Comparison of ENCODE assay signal across 7 cellular contexts in the genomic region with DNA sequence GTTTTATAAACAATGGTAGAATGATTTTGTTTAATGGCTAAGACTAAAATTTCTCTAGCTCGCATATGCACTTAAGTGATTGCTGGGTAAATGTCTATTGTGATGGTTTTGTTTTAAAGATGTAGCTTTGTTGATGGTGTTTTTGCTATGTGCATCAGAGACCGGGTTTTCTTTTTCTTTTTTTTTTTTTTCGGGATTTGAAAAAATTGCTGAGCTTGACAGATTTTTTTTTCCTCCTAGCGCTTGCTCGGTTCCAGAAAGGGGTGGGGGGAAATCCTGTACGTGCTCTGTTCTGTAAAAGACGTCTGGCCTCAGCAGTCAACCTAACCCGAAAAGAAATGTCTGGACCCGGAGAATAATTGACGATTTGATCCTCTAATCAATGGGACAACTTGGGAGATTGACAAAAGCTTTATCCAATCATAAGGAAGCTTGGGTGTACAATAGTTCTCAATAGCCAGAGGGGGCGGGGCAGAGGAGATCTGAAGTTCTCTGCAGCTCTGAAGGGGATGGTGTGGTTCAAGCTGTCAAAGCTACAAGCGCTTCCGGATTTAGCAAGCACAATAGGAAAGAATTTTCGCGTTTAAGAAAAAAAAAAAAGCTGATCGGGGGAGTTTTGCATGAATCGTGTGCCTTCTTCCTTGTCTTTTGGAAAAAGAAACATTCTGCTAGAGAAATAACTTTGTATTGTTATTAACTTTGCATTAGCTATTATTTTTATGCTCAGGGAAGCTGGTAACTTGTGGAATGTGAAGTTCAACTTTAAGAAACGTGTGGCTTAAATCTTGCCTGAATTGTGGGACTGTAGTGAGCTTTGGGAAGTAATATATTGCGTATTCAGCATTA. TPM values are rescaled to one million over a fixed set of nuclear protein-coding genes. Genes with fewer than 3 reads are reported as not detected.
A peak's percentile ranks its signal among the peaks of the same experiment; 100 is the strongest.
DNase-seq lines count a peak whose midpoint lies in the region; ATAC-seq, FAIRE-seq and TF ChIP-seq lines count a peak whose summit lies in the region.

No MANE protein-coding gene starts in this region.

- H3K4me1 ChIP-seq in small intestine (ENCODE audit: control insufficient read depth in 2 of 2, insufficient read depth in 1 of 2, low read depth in 1 of 2, low read length in 1 of 2) = peaks cover 4 to 12% of the 10 kb centered on the region in 2 donors

- no peaks in the 10 kb centered on the region for H3K36me3 ChIP-seq in WERI-Rb-1
- H3K36me3 ChIP-seq in small intestine (ENCODE audit: control insufficient read depth in 2 of 2, insufficient read depth in 2 of 2, low read length in 2 of 2) = no peaks in the 10 kb centered on the region

- H3K4me3 Mint-ChIP-seq in immature natural killer cell = peak overlapping the region; percentile 91 to 98 (median 97)

- no peak overlapping the region for H3K27ac ChIP-seq in WERI-Rb-1
- peak overlapping the region; percentile 32 to 80 for H3K27ac ChIP-seq in small intestine (ENCODE audit: low read depth in 1 of 2, low read length in 1 of 2)

- H3K9me3 ChIP-seq in WERI-Rb-1 (ENCODE audit: severe bottlenecking) (no peaks in the 10 kb centered on the region), small intestine (ENCODE audit: control insufficient read depth, low read depth) (no peaks in the 10 kb centered on the region)

- H3K9me3 Mint-ChIP-seq in immature natural killer cell = no peaks in the 10 kb centered on the region

- H3K27me3 Mint-ChIP-seq in immature natural killer cell (ENCODE audit: low read depth in 3 of 3) = peaks cover 13 to 35% (median 26%) of the 10 kb centered on the region in 3 donors

- DNase-seq in NCI-H2227 (lab: John Stamatoyannopoulos, UW; ENCODE audit: unreplicated experiment) (peak; percentile 99), WERI-Rb-1 (peak; percentile 93), immature natural killer cell (peak; percentile 92 to 96 (median 94)), small intestine (peak; percentile 100)
- peak; percentile 96 for DNase-seq in central memory CD4-positive, alpha-beta T cell

- H3K36me3 Mint-ChIP-seq in immature natural killer cell = no peaks in the 10 kb centered on the region

- peak; percentile 45 for ATAC-seq in GM18511 (IDR thresholded peaks at IDR 0.05; ENCODE audit: unreplicated experiment)
- peak; percentile 63 for ATAC-seq in HG03139 (IDR thresholded peaks at IDR 0.05; ENCODE audit: unreplicated experiment)

- H3K27ac Mint-ChIP-seq in immature natural killer cell = peak overlapping the region; percentile 84 to 98 (median 93)

- 2% methylated on average over 19 of the region's 19 CpGs for WGBS in small intestine, 3 donors

- H3K4me1 Mint-ChIP-seq in immature natural killer cell = peaks cover 48 to 52% of the 10 kb centered on the region in 2 donors

- TF ChIP-seq CTCF in WERI-Rb-1 (IDR thresholded peaks at IDR 0.05; ENCODE audit: low read depth, low read length) = no peak

- H3K4me3 ChIP-seq in WERI-Rb-1 (ENCODE audit: low read depth, low read length) (peak overlapping the region; percentile 31), small intestine (ENCODE audit: low read depth in 1 of 2, low read length in 2 of 2) (peak overlapping the region; percentile 42 to 56)

- peak; percentile 82 for FAIRE-seq in small intestine (lab: Jason Lieb, UNC)

- H3K27me3 ChIP-seq in WERI-Rb-1 (ENCODE audit: insufficient read depth, low read depth, severe bottlenecking) (peaks cover 18% of the 10 kb centered on the region), small intestine (ENCODE audit: control insufficient read depth in 2 of 2, insufficient read depth in 2 of 2, low read length in 2 of 2) (no peaks in the 10 kb centered on the region)

RNA-seq across cellular contexts. Expression of a gene that starts 4.5 kb away (rescaled TPM):
- polyA plus RNA-seq in immature natural killer cell (10 to 100 TPM in 1 of 3 donors, 1 to 10 TPM in 2; 1.7 to 11.5 (median 3.9) TPM), small intestine (1 to 10 TPM; 1.6 to 9.7 (median 2.5) TPM)
